19 cellular contexts compared by ENCODE assay signal in the genomic region with DNA sequence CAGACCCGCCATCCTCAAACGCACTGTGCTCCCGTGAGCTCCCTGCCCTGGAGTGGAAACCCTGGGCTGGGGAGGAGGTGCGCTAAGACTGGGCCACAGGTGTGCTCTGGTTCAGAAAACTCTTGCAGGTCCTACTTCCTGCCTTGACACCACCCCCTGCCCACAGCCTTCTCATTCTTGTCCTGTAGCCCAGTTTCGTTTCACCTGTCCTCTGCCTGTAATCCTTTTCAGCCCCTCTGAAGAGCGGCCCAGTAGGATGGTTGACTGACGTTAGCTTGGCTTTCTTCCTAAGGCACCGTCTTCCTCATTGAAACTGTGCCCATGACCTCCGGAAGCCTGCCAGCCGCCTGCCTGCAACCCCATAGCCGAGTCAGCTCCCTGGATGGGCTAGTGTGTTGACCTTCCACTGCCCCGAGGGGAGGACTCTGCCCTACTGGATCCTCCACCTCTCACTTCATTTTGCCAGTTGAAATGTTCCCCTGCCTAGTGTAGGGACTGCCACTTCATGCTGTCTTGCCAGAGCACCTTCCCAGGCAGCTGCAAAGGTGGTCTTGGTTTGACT.
"Had no signal": no experiment of that assay in that cellular context is flagged by ENCODE, and none has a peak within 500 bp of the region (broad histone marks: within the 10 kb centered on the region; RNA-seq: fewer than 3 reads in every experiment).

No MANE protein-coding gene starts in this region.

- H3K27me3 ChIP-seq: adrenal gland, esophagus squamous epithelium, right atrium auricular region, transverse colon, uterus had no signal

- DNase-seq: activated CD4-positive, alpha-beta T cell treated with anti-CD3 and anti-CD28 coated beads, Interleukin-2, amount 50 U/mL, for 4 hours; activated gamma-delta T cell treated with Interleukin-2 at 50 U/mL for 16 hours; dermis blood vessel endothelial cell; effector memory CD8-positive, alpha-beta T cell; esophagus squamous epithelium; hippocampal formation; left cardiac atrium; stimulated activated CD4-positive, alpha-beta T cell treated with anti-CD3 and anti-CD28 coated beads, Interleukin-2, amount 100 ng/mL, for 24 hours; stimulated activated naive CD4-positive, alpha-beta T cell treated with Interleukin-2 at 50 U/mL for 16 hours; T-helper 2 cell; transverse colon; uterus; WERI-Rb-1 had no signal

- H3K9me3 ChIP-seq: adrenal gland, esophagus squamous epithelium, right atrium auricular region, transverse colon, uterus had no signal

- H3K27ac ChIP-seq: adrenal gland, esophagus squamous epithelium, right atrium auricular region, transverse colon, uterus, WERI-Rb-1 had no signal

- H3K9me3 Mint-ChIP-seq: natural killer cell treated with Interleukin-12 subunit alpha and Interleukin-12 subunit beta and Interleukin-15 and Interleukin-18, amount 100 ng/mL, for 72 hours had no signal

- H3K4me3 ChIP-seq: adrenal gland, esophagus squamous epithelium, lung, right atrium auricular region, transverse colon, uterus had no signal

- H3K27ac Mint-ChIP-seq: activated naive CD4-positive, alpha-beta T cell treated with anti-CD3 and anti-CD28 coated beads, Interleukin-2, amount 50 U/mL, for 72 hours; effector memory CD8-positive, alpha-beta T cell; natural killer cell treated with Interleukin-12 subunit alpha and Interleukin-12 subunit beta and Interleukin-15 and Interleukin-18, amount 100 ng/mL, for 72 hours had no signal

- H3K36me3 ChIP-seq: adrenal gland, esophagus squamous epithelium, right atrium auricular region, transverse colon, uterus, WERI-Rb-1 had no signal

- H3K4me1 ChIP-seq: uterus had no signal

- ATAC-seq: activated naive CD4-positive, alpha-beta T cell treated with anti-CD3 and anti-CD28 coated beads, Interleukin-2, amount 50 U/mL, for 72 hours; effector memory CD8-positive, alpha-beta T cell had no signal

- H3K4me3 Mint-ChIP-seq: effector memory CD8-positive, alpha-beta T cell; natural killer cell treated with Interleukin-12 subunit alpha and Interleukin-12 subunit beta and Interleukin-15 and Interleukin-18, amount 100 ng/mL, for 72 hours had no signal

- H3K36me3 Mint-ChIP-seq: activated naive CD4-positive, alpha-beta T cell treated with anti-CD3 and anti-CD28 coated beads, Interleukin-2, amount 50 U/mL, for 72 hours; natural killer cell treated with Interleukin-12 subunit alpha and Interleukin-12 subunit beta and Interleukin-15 and Interleukin-18, amount 100 ng/mL, for 72 hours had no signal

- H3K27me3 Mint-ChIP-seq: progenitor cell of endocrine pancreas had no signal
